ENCODE assay signal across 8 cellular contexts in the genomic region with DNA sequence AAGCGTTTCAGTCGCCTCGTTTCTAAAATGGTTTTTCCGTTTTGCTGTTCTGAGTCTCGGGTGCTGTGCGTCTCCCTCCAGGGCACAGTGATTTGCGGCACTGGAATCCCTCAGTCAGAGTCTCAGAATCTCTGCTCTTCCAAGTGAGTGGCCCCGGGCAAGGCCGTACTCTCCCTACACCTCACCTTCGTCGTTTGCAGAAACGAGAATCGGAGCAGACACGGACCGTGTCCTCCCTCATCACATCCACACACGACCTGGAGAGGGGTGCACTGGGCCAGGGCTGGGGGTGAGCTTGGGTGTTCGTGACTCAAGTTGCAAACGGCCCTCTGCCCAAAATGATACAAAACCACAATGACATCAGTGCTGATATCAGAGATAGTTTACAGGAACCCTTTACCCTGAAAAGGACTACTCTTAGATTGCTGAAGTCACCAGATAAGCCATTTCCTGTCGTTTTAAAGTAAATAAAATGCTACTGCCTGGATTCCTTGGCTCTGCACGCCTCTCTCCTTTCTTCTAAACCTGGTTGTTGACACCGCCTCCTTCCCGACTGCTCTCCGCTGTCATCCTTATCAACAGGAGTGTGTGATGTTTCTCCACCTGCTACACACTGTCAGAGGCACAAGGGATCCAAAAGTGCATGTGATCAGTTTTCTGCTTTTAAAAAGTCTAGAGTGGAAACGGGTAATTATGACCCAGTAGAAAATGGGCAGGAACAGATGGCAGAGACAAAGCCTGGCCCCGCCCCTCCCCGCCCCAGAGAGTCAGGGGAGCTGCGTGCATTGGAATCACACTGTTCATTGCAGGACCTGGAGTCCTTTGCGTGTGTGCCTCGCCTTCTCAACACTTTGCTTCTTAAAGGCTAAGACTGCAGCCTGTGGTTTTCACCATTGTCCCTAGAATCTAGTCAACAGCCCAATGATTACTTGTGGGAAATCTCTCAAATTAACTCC. TPM values are rescaled to one million over a fixed set of nuclear protein-coding genes. Genes with fewer than 3 reads are reported as not detected.
A peak's percentile ranks its signal among the peaks of the same experiment; 100 is the strongest.
DNase-seq lines count a peak whose midpoint lies in the region; ATAC-seq and TF ChIP-seq lines count a peak whose summit lies in the region.

No MANE protein-coding gene starts in this region.

- H3K36me3 Mint-ChIP-seq in activated CD4-positive, alpha-beta T cell treated with anti-CD3 and anti-CD28 coated beads, Interleukin-2, amount 10 ng/mL, durations not matched to agents 24 days and 14 days (ENCODE audit: low read depth), result peaks cover 1% of the 10 kb centered on the region
- no peaks in the 10 kb centered on the region for H3K36me3 Mint-ChIP-seq in T-cell

- peak overlapping the region; percentile 67 for H3K4me3 ChIP-seq in fibroblast of villous mesenchyme (ENCODE audit: low read depth, low read length)

- peak in 1 of 4 experiments; percentile 20 for ATAC-seq in T-cell (replicated peaks in 1 of 4)

- H3K27ac Mint-ChIP-seq in activated CD4-positive, alpha-beta T cell treated with anti-CD3 and anti-CD28 coated beads, Interleukin-2, amount 10 ng/mL, durations not matched to agents 24 days and 14 days, result peak overlapping the region; percentile 64
- no peak overlapping the region for H3K27ac Mint-ChIP-seq in T-cell

- intact Hi-C loops in activated CD4-positive, alpha-beta T cell treated with anti-CD3 and anti-CD28 coated beads, Interleukin-2, amount 10 ng/mL, durations not matched to agents 24 days and 14 days (cut with micrococcal nuclease), result no loop called here

- peak overlapping the region; percentile 78 for H3K4me3 Mint-ChIP-seq in activated CD4-positive, alpha-beta T cell treated with anti-CD3 and anti-CD28 coated beads, Interleukin-2, amount 10 ng/mL, durations not matched to agents 24 days and 14 days
- H3K4me3 Mint-ChIP-seq in T-cell, result peak overlapping the region in 2 of 3 donors; percentile 55 to 71

- H3K27me3 Mint-ChIP-seq in activated CD4-positive, alpha-beta T cell treated with anti-CD3 and anti-CD28 coated beads, Interleukin-2, amount 10 ng/mL, durations not matched to agents 24 days and 14 days, result peaks cover 22% of the 10 kb centered on the region
- peaks cover 35 to 49% of the 10 kb centered on the region in 2 donors for H3K27me3 Mint-ChIP-seq in T-cell

- TF ChIP-seq CTCF in fibroblast of villous mesenchyme (IDR thresholded peaks at IDR 0.05; ENCODE audit: insufficient read depth, low read depth, low read length), result no peak

- DNase-seq in activated CD4-positive, alpha-beta T cell treated with anti-CD3 and anti-CD28 coated beads, Interleukin-2, amount 10 ng/mL, durations not matched to agents 24 days and 14 days, result no peak
- no peak for DNase-seq in activated CD4-positive, alpha-beta T cell treated with anti-CD3 and anti-CD28 coated beads for 4 hours
- DNase-seq in T-cell, result peak in 2 of 34 experiments; percentile 26 to 29
- DNase-seq in fibroblast of villous mesenchyme (ENCODE audit: low read depth), result peak; percentile 91
- peak; percentile 19 for DNase-seq in pons (ENCODE audit: low spot score)
- no peak for DNase-seq in activated effector memory CD4-positive, alpha-beta T cell treated with Interleukin-2 at 50 U/mL for 16 hours
- no peak for DNase-seq in AML-193 (lab: John Stamatoyannopoulos, UW)
- no peak for DNase-seq in medulla oblongata (ENCODE audit: extremely low spot score)

- CTCF ChIA-PET in T-cell (lab: Charles Lee), result no interaction called here

- peaks cover 7% of the 10 kb centered on the region for H3K4me1 Mint-ChIP-seq in activated CD4-positive, alpha-beta T cell treated with anti-CD3 and anti-CD28 coated beads, Interleukin-2, amount 10 ng/mL, durations not matched to agents 24 days and 14 days
- H3K4me1 Mint-ChIP-seq in T-cell, result peaks cover 0 to 8% (median 6%) of the 10 kb centered on the region in 3 donors

- POLR2A ChIA-PET in T-cell (lab: Charles Lee), result no interaction called here

- H3K9me3 Mint-ChIP-seq in activated CD4-positive, alpha-beta T cell treated with anti-CD3 and anti-CD28 coated beads, Interleukin-2, amount 10 ng/mL, durations not matched to agents 24 days and 14 days, result peaks cover 15% of the 10 kb centered on the region
- peaks cover 3 to 15% (median 9%) of the 10 kb centered on the region in 3 donors for H3K9me3 Mint-ChIP-seq in T-cell

RNA-seq across cellular contexts. Expression of gene KIF25, which starts 38.5 kb away (rescaled TPM):
- total RNA-seq in activated CD4-positive, alpha-beta T cell treated with anti-CD3 and anti-CD28 coated beads, Interleukin-2, amount 10 ng/mL, durations not matched to agents 24 days and 14 days, result not detected in 2 replicates
- total RNA-seq in T-cell, result not detected
- total RNA-seq in fibroblast of villous mesenchyme, result under 0.01 TPM in 1 of 2 replicates, not detected in the other

RNA-seq across cellular contexts. Expression of gene FRMD1, which starts 43.1 kb away (rescaled TPM):
- total RNA-seq in activated CD4-positive, alpha-beta T cell treated with anti-CD3 and anti-CD28 coated beads, Interleukin-2, amount 10 ng/mL, durations not matched to agents 24 days and 14 days, result not detected in 2 replicates
- not detected for total RNA-seq in T-cell
- total RNA-seq in fibroblast of villous mesenchyme, result not detected in 2 replicates

Comparison
In these comparisons a context has a peak if more than half of its experiments do, and no peak if none do; other contexts are left out.
1. DNase-seq: peak in fibroblast of villous mesenchyme (single experiment) and pons (single experiment); none in activated CD4-positive, alpha-beta T cell treated with anti-CD3 and anti-CD28 coated beads, Interleukin-2, amount 10 ng/mL, durations not matched to agents 24 days and 14 days (single experiment), activated CD4-positive, alpha-beta T cell treated with anti-CD3 and anti-CD28 coated beads for 4 hours (0 of 2), activated effector memory CD4-positive, alpha-beta T cell treated with Interleukin-2 at 50 U/mL for 16 hours (single experiment), AML-193 (0 of 2) and medulla oblongata (single experiment).